ENCODE assay signal across 9 cellular contexts in genomic region chr1:101112051-101112770, GRCh38.
DNase-seq lines count a peak whose midpoint lies in the region; ATAC-seq lines count a peak whose summit lies in the region.
"Had no signal": no experiment of that assay in that cellular context is flagged by ENCODE, and none has a peak within 500 bp of the region (broad histone marks: within the 10 kb centered on the region; RNA-seq: fewer than 3 reads in every experiment).

No MANE protein-coding gene starts in this region.

- ATAC-seq in HG02571 (IDR thresholded peaks at IDR 0.05; ENCODE audit: unreplicated experiment) = peak; percentile 80
- peak; percentile 80 for ATAC-seq in stimulated activated naive CD8-positive, alpha-beta T cell treated with anti-CD3 and anti-CD28 coated beads, Interleukin-15, Interleukin-2, amounts not matched to agents 100 U/mL and 50 U/mL, for 24 hours
- ATAC-seq: body of pancreas had no signal

- DNase-seq in GF-D8 (lab: John Stamatoyannopoulos, UW) = peak; percentile 69
- peak; percentile 63 to 64 for DNase-seq in NOMO-1 (lab: John Stamatoyannopoulos, UW; ENCODE audit: unreplicated experiment in 2 of 2)
- DNase-seq in activated effector memory CD4-positive, alpha-beta T cell treated with anti-CD3 and anti-CD28 coated beads, Interleukin-2, amount 50 U/mL, for 16 hours = peak; percentile 84
- DNase-seq in midbrain (lab: John Stamatoyannopoulos, UW) = peak; percentile 21
- peak; percentile 54 for DNase-seq in stimulated activated naive CD8-positive, alpha-beta T cell treated with anti-CD3 and anti-CD28 coated beads, Interleukin-15, Interleukin-2, amounts not matched to agents 100 U/mL and 50 U/mL, for 24 hours
- no peak for DNase-seq in NCI-H2227 treated with DMSO at 0.1 percent for 48 hours (lab: John Stamatoyannopoulos, UW)
- no peak for DNase-seq in NCI-H69 (lab: John Stamatoyannopoulos, UW)

Comparison
In these comparisons a context has a peak if more than half of its experiments do, and no peak if none do; other contexts are left out.
1. DNase-seq: peak in GF-D8 (single experiment), NOMO-1 (2 of 2), activated effector memory CD4-positive, alpha-beta T cell treated with anti-CD3 and anti-CD28 coated beads, Interleukin-2, amount 50 U/mL, for 16 hours (single experiment), midbrain (single experiment) and stimulated activated naive CD8-positive, alpha-beta T cell treated with anti-CD3 and anti-CD28 coated beads, Interleukin-15, Interleukin-2, amounts not matched to agents 100 U/mL and 50 U/mL, for 24 hours (single experiment); none in NCI-H2227 treated with DMSO at 0.1 percent for 48 hours (single experiment) and NCI-H69 (single experiment).